ENCODE assay signal across 11 cellular contexts in the genomic region with DNA sequence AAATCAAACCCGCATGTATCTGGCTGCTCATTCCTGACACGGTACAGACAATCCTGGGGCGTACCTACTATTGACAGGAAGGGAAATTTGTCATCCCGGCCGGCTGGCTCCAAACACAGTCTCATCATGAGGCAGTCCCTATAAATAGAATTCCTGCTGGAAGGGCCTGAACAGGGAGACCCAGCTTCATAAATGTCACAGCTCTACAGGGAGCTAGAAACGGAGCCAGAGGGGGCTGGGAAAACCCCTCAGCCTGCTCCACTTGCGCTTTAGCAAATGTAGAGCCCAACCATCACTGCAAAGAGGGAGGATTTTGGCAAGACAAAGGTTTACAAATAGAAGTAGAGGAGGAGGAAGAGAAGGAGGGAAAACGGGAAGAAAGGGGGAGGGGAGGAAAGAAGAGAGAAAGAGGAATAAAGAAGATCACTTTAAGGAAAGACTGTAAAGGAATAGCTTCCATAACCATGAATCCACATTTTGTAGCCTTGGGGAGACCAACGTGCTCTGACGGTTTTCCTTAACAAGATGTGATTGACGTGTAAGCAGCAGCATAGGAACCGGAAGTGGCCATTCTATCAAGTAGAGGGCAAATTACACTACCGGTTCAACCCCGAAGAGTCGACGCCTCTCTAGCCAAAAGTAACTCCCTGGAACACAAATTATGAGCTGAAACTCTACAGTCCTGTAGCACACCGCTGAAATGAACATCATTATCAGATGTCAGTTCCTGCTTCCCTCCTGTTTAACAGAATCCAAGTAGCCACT. TPM values are rescaled to one million over a fixed set of nuclear protein-coding genes. Genes with fewer than 3 reads are reported as not detected.
DNase-seq lines count a peak whose midpoint lies in the region; ATAC-seq, FAIRE-seq and TF ChIP-seq lines count a peak whose summit lies in the region.
"Had no signal": no experiment of that assay in that cellular context is flagged by ENCODE, and none has a peak within 500 bp of the region (broad histone marks: within the 10 kb centered on the region; RNA-seq: fewer than 3 reads in every experiment).

No MANE protein-coding gene starts in this region.

- no peak overlapping the region for H2AFZ ChIP-seq in hepatocyte

- no peak overlapping the region for H3K9ac ChIP-seq in HUES48 (ENCODE audit: low read depth, low read length)

- no peak overlapping the region for H3K4me3 ChIP-seq in HUES48 (ENCODE audit: low read depth, low read length)
- H3K4me3 ChIP-seq in bronchial epithelial cell (ENCODE audit: low read depth, low read length): no peak overlapping the region
- no peak overlapping the region for H3K4me3 ChIP-seq in hepatocyte
- peak overlapping the region; percentile 20 to 58 (median 50) for H3K4me3 ChIP-seq in gastrocnemius medialis

- ATAC-seq in gastrocnemius medialis: peak; percentile 79 to 83
- ATAC-seq: T-cell had no signal

- no peaks in the 10 kb centered on the region for H4K20me1 ChIP-seq in hepatocyte (ENCODE audit: insufficient read depth, poor library complexity, severe bottlenecking)

- peaks cover 28% of the 10 kb centered on the region for H3K4me1 ChIP-seq in HUES48 (ENCODE audit: control insufficient read depth, insufficient read depth, low read length)
- no peaks in the 10 kb centered on the region for H3K4me1 ChIP-seq in hepatocyte (ENCODE audit: insufficient read depth)
- peaks cover 66 to 67% of the 10 kb centered on the region in 2 donors for H3K4me1 ChIP-seq in gastrocnemius medialis

- peak overlapping the region; percentile 61 for H3K27ac ChIP-seq in HUES48 (ENCODE audit: low read depth, low read length)
- no peak overlapping the region for H3K27ac ChIP-seq in hepatocyte
- peak overlapping the region; percentile 96 to 99 (median 98) for H3K27ac ChIP-seq in gastrocnemius medialis

- H3K79me2 ChIP-seq in hepatocyte: no peaks in the 10 kb centered on the region

- H3K36me3 ChIP-seq in HUES48 (ENCODE audit: control insufficient read depth, insufficient read depth, low read length) (no peaks in the 10 kb centered on the region), bronchial epithelial cell (ENCODE audit: control insufficient read depth, insufficient read depth, low read length) (no peaks in the 10 kb centered on the region), hepatocyte (replicated peaks; ENCODE audit: insufficient read depth, low read depth) (no peaks in the 10 kb centered on the region), gastrocnemius medialis (no peaks in the 10 kb centered on the region)

- in situ Hi-C loops in gastrocnemius medialis (cut with MboI; ENCODE audit: low sequenced_read_pairs in 4 of 4): loop anchor here in 1 of 4 donors (5.0 kb wide), 1 partner anchor 57 kb away; a partner anchor contains a TSS

- 61% methylated on average over 17 of the region's 17 CpGs for WGBS in hepatocyte (ENCODE audit: low lambda C conversion rate, missing lambda C conversion rate)

- no peaks in the 10 kb centered on the region for H3K9me2 ChIP-seq in hepatocyte (replicated peaks; ENCODE audit: insufficient read depth)

- TF ChIP-seq POLR2A in gastrocnemius medialis (IDR thresholded peaks at IDR 0.05): peak; percentile 40 to 41

- FAIRE-seq in bronchial epithelial cell (lab: Jason Lieb, UNC): peak; percentile 60

- intact Hi-C loops in gastrocnemius medialis (cut with DNase I; ENCODE audit: low total_unique reads): no loop called here

- H3K9me3 ChIP-seq in HUES48 (ENCODE audit: control insufficient read depth, insufficient read depth, low read length): no peaks in the 10 kb centered on the region
- H3K9me3 ChIP-seq in hepatocyte (ENCODE audit: low read depth): no peaks in the 10 kb centered on the region
- H3K9me3 ChIP-seq in gastrocnemius medialis: no peaks in the 10 kb centered on the region

- H3K27me3 ChIP-seq in HUES48 (ENCODE audit: control insufficient read depth, insufficient read depth, low read length) (no peaks in the 10 kb centered on the region), bronchial epithelial cell (ENCODE audit: control insufficient read depth, insufficient read depth, low read length) (no peaks in the 10 kb centered on the region), hepatocyte (no peaks in the 10 kb centered on the region), gastrocnemius medialis (no peaks in the 10 kb centered on the region)

- no peak overlapping the region for H3K4me2 ChIP-seq in hepatocyte

- DNase-seq in bronchial epithelial cell (ENCODE audit: low read depth) (peak; percentile 31), hepatocyte (ENCODE audit: low spot score) (peak; percentile 11), gastrocnemius medialis (peak; percentile 86 to 92), NOMO-1 treated with DMSO at 0.1 percent for 48 hours (lab: John Stamatoyannopoulos, UW; ENCODE audit: unreplicated experiment) (no peak), COR-L47 (lab: John Stamatoyannopoulos, UW) (no peak), ureter (ENCODE audit: low spot score) (no peak), glomerular visceral epithelial cell (ENCODE audit: extremely low spot score) (no peak)
- DNase-seq: NCI-H1092 treated with DMSO at 0.1 percent for 48 hours; stimulated activated CD4-positive, alpha-beta T cell treated with anti-CD3 and anti-CD28 coated beads, Interleukin-2, amount 100 ng/mL, for 48 hours; T-cell had no signal

- TF ChIP-seq CTCF in bronchial epithelial cell (IDR thresholded peaks at IDR 0.05; ENCODE audit: insufficient read depth, low read length, severe bottlenecking) (no peak), hepatocyte (IDR thresholded peaks at IDR 0.05; ENCODE audit: poor library complexity) (no peak), gastrocnemius medialis (IDR thresholded peaks at IDR 0.05 in 4 of 5, conservative IDR thresholded peaks at IDR 0.05 in 1 of 5) (no peak)

RNA-seq across cellular contexts. Expression of a gene that starts 56.8 kb away (rescaled TPM):
- under 0.01 TPM in 2 replicates for total RNA-seq in bronchial epithelial cell
- 6.4 and 10.1 TPM in 2 replicates for total RNA-seq in hepatocyte
- polyA plus RNA-seq in hepatocyte: 5.4 and 6.1 TPM in 2 replicates
- 1,000 to 10,000 TPM; 4,552 to 9,701 (median 7,268) TPM for total RNA-seq in gastrocnemius medialis
- 3.9 TPM for total RNA-seq in ureter

Comparison
In these comparisons a context has a peak if more than half of its experiments do, and no peak if none do; other contexts are left out.
1. H3K4me3 ChIP-seq: peak in gastrocnemius medialis (4 of 4); none in HUES48 (single experiment), bronchial epithelial cell (single experiment) and hepatocyte (single experiment).
2. DNase-seq: peak in bronchial epithelial cell (single experiment), hepatocyte (single experiment) and gastrocnemius medialis (2 of 2); none in NOMO-1 treated with DMSO at 0.1 percent for 48 hours (single experiment), COR-L47 (single experiment), ureter (single experiment) and glomerular visceral epithelial cell (single experiment).
3. RNA of a gene that starts 56.8 kb away (total RNA-seq): 4,552 to 9,701 TPM in gastrocnemius medialis; 6.4 to 10.1 TPM in hepatocyte, 3.9 TPM in ureter (single experiment) and under 0.01 TPM in bronchial epithelial cell; every median in the first group is over 100 times any median in the second.